In the genomic region with DNA sequence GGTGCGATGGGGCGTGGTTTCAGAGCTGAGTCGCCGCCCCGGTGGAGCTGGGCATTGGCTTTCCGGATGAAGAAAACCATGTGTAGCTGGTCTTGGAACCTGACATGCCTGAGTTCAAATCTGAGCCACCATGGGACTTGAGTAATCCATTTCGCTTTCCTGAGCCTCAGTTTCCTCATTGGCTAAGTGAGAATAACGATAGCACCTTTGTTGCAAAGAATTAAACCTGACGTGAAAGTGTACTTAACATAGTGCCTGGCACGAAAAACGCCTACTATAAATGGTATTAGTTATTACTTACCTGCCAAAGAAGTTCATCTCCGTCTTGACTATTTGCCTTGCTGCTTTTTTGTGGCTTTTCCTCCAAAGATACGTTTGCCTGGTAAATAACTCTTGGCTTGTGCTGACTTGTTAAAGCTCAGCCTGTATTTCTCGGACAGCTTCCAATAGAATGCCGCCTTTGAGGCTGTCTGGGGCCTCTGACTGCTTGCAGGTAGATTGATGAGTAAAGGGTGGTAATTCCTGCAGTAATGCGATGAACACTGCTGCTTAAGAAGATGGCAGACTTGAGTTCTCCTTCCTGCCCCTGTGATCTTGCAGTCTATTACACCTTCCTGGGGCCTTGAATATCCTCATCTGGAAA, we compare ENCODE assay signal across 8 cellular contexts. TPM values are rescaled to one million over a fixed set of nuclear protein-coding genes. Genes with fewer than 3 reads are reported as not detected.
DNase-seq lines count a peak whose midpoint lies in the region; ATAC-seq, FAIRE-seq and TF ChIP-seq lines count a peak whose summit lies in the region.

No MANE protein-coding gene starts in this region.

- WGBS in psoas muscle, 3 donors, result 42 to 50% (median 49%) methylated on average over 16 of the region's 16 CpGs

- H3K4me1 Mint-ChIP-seq in effector memory CD8-positive, alpha-beta T cell (ENCODE audit: low read depth in 2 of 2), result peaks cover 19 to 38% of the 10 kb centered on the region in 2 donors

- intact Hi-C loops in psoas muscle (cut with DNase I), result loop anchor here (5.0 to 10.0 kb wide), 4 partner anchors 329 to 384 kb away; no protein-coding TSS in a partner anchor

- peaks cover 0 to 17% of the 10 kb centered on the region in 2 donors for H3K36me3 ChIP-seq in psoas muscle (ENCODE audit: insufficient read depth in 1 of 2, low read depth in 1 of 2)

- peaks cover 53 to 57% of the 10 kb centered on the region in 2 donors for H3K27me3 Mint-ChIP-seq in effector memory CD8-positive, alpha-beta T cell

- peak; percentile 76 for FAIRE-seq in GM12891 (lab: Jason Lieb, UNC)

- no peak for ATAC-seq in effector memory CD8-positive, alpha-beta T cell (replicated peaks)
- peak in 1 of 4 donors; percentile 13 for ATAC-seq in psoas muscle
- no peak for ATAC-seq in GM18861 (IDR thresholded peaks at IDR 0.05; ENCODE audit: unreplicated experiment)

- DNase-seq in GM12891 (ENCODE audit: insufficient read length, low spot score), result no peak
- DNase-seq in LNCaP clone FGC (ENCODE audit: low read depth), result no peak
- no peak for DNase-seq in effector memory CD8-positive, alpha-beta T cell
- peak; percentile 13 to 51 for DNase-seq in psoas muscle
- no peak for DNase-seq in NCI-H2107 (lab: John Stamatoyannopoulos, UW)
- no peak for DNase-seq in DMS153 treated with DMSO at 0.1 percent for 48 hours (lab: John Stamatoyannopoulos, UW; ENCODE audit: unreplicated experiment)
- no peak for DNase-seq in H4 (ENCODE audit: low spot score)

- no peak for TF ChIP-seq POLR2A in GM12891 (IDR thresholded peaks at IDR 0.05; ENCODE audit: low read depth, low read length)

- H3K9me3 Mint-ChIP-seq in effector memory CD8-positive, alpha-beta T cell, result no peaks in the 10 kb centered on the region

- peaks cover 0 to 13% (median 0%) of the 10 kb centered on the region in 3 donors for H3K27me3 ChIP-seq in psoas muscle (ENCODE audit: insufficient read depth in 3 of 3, low read length in 2 of 3)

- no peak overlapping the region for H3K27ac Mint-ChIP-seq in effector memory CD8-positive, alpha-beta T cell

- H3K4me1 ChIP-seq in psoas muscle, result peaks cover 12% of the 10 kb centered on the region

- no peaks in the 10 kb centered on the region for H3K36me3 Mint-ChIP-seq in effector memory CD8-positive, alpha-beta T cell (ENCODE audit: insufficient read depth)

- H3K9me3 ChIP-seq in psoas muscle, result no peaks in the 10 kb centered on the region

- peak overlapping the region; percentile 86 for H3K4me3 Mint-ChIP-seq in effector memory CD8-positive, alpha-beta T cell

- TF ChIP-seq CTCF in LNCaP clone FGC (IDR thresholded peaks at IDR 0.05; ENCODE audit: control insufficient read depth, extremely low read depth, insufficient read depth), result no peak
- no peak for TF ChIP-seq CTCF in psoas muscle (IDR thresholded peaks at IDR 0.05)

- H3K4me3 ChIP-seq in LNCaP clone FGC (ENCODE audit: low read depth, low read length) (peak overlapping the region; percentile 81), psoas muscle (peak overlapping the region; percentile 96)

- peak overlapping the region; percentile 87 for H3K27ac ChIP-seq in psoas muscle

TF ChIP-seq in GM12891, 5 proteins besides CTCF, POLR2A, EP300 and RAD21:
- TF ChIP-seq PAX5 (IDR thresholded peaks at IDR 0.05; ENCODE audit: insufficient read depth, low read length, severe bottlenecking) (no peak), POU2F2 (IDR thresholded peaks at IDR 0.05; ENCODE audit: low read depth, low read length) (no peak), SPI1 (IDR thresholded peaks at IDR 0.05; ENCODE audit: low read depth, low read length) (no peak), TAF1 (IDR thresholded peaks at IDR 0.05; ENCODE audit: low read depth, low read length) (no peak), POLR2AphosphoS5 (IDR thresholded peaks at IDR 0.05; ENCODE audit: low read depth, low read length) (no peak)

RNA-seq across cellular contexts. Expression of gene CDCA7, which starts 1.3 kb away (rescaled TPM):
- polyA plus RNA-seq in GM12891 (2012; ENCODE audit: low read depth, missing spikeins), result 17.7 TPM
- total RNA-seq in psoas muscle, result 1 to 10 TPM; 1.9 to 9.2 (median 2.3) TPM
- 1 to 10 TPM in 2 of 3 donors, under 1 TPM in 1; 0.35 to 3.6 (median 1.7) TPM for polyA plus RNA-seq in psoas muscle
- 27.7 and 31.9 TPM in 2 replicates for total RNA-seq in H4 (2014; rRNA removed; shearing (Covaris generic))

Comparison
In these comparisons a context has a peak if more than half of its experiments do, and no peak if none do; other contexts are left out.
1. DNase-seq: peak in psoas muscle (2 of 2); none in GM12891 (single experiment), LNCaP clone FGC (single experiment), effector memory CD8-positive, alpha-beta T cell (0 of 3), NCI-H2107 (single experiment), DMS153 treated with DMSO at 0.1 percent for 48 hours (single experiment) and H4 (single experiment).